Comparison of ENCODE assay signal across 1 cellular context in genomic region chr12:124917135-124917840, GRCh38.
A peak's percentile ranks its signal among the peaks of the same experiment; 100 is the strongest.
TF ChIP-seq lines count a peak whose summit lies in the region.

No MANE protein-coding gene starts in this region.

TF ChIP-seq in K562, 482 proteins besides CTCF, POLR2A, EP300 and RAD21 (continued from another document and continues in another):
- TF ChIP-seq NCOA1 (IDR thresholded peaks at IDR 0.05; ENCODE audit: low read depth) = peak; percentile 52; the same call in 1 of the 2 replicates
- no peak for TF ChIP-seq ZNF263 (CRISPR knock-in tag; IDR thresholded peaks at IDR 0.05; ENCODE audit: borderline replicate concordance)
- no peak for TF ChIP-seq EP400 (IDR thresholded peaks at IDR 0.05)
- peak; percentile 95 for TF ChIP-seq XRCC5 (IDR thresholded peaks at IDR 0.05; ENCODE audit: low read depth, low read length)
- TF ChIP-seq ZNF76 (CRISPR knock-in tag; IDR thresholded peaks at IDR 0.05; ENCODE audit: borderline replicate concordance) = no peak
- TF ChIP-seq NR0B1 (IDR thresholded peaks at IDR 0.05; ENCODE audit: partially characterized antibody) = no peak
- peak; percentile 25 to 62 for TF ChIP-seq AFF1 (IDR thresholded peaks at IDR 0.05; ENCODE audit: low read depth in 1 of 2, partially characterized antibody in 2 of 2)
- peak; percentile 87 for TF ChIP-seq JUNB (CRISPR knock-in tag; conservative IDR thresholded peaks at IDR 0.05)
- TF ChIP-seq ZEB2 (IDR thresholded peaks at IDR 0.05) = peak; percentile 22; the same call in 1 of the 2 replicates
- no peak for TF ChIP-seq ZNF41 (CRISPR knock-in tag; conservative IDR thresholded peaks at IDR 0.05)
- peak; percentile 92 for TF ChIP-seq FOXM1 (IDR thresholded peaks at IDR 0.05; ENCODE audit: low read depth)
- no peak for TF ChIP-seq FOXM1 (CRISPR knock-in tag; IDR thresholded peaks at IDR 0.05; ENCODE audit: low read depth)
- TF ChIP-seq CBX1 (IDR thresholded peaks at IDR 0.05; ENCODE audit: low read depth) = peak; percentile 45; the same call in 1 of the 2 replicates
- TF ChIP-seq MTF1 (CRISPR knock-in tag; IDR thresholded peaks at IDR 0.05; ENCODE audit: borderline replicate concordance) = no peak
- TF ChIP-seq DACH1 (IDR thresholded peaks at IDR 0.05; ENCODE audit: partially characterized antibody) = no peak
- no peak for TF ChIP-seq NR2C1 (IDR thresholded peaks at IDR 0.05)
- peak; percentile 88 for TF ChIP-seq NR2C1 (tag; IDR thresholded peaks at IDR 0.05)
- peak; percentile 77 for TF ChIP-seq MEF2A (IDR thresholded peaks at IDR 0.05; ENCODE audit: control insufficient read depth, low read depth, low read length)
- peak in 1 of 2 experiments; percentile 65; a peak in 2 of 4 replicates for TF ChIP-seq HDAC1 (IDR thresholded peaks at IDR 0.05)
- TF ChIP-seq MYNN (IDR thresholded peaks at IDR 0.05) = peak; percentile 77; the same call in 1 of the 2 replicates
- TF ChIP-seq MYNN (CRISPR knock-in tag; IDR thresholded peaks at IDR 0.05) = no peak
- peak; percentile 46; the same call in 1 of the 2 replicates for TF ChIP-seq HMGXB4 (CRISPR knock-in tag; IDR thresholded peaks at IDR 0.05)
- peak; percentile 92 for TF ChIP-seq ZSCAN29 (IDR thresholded peaks at IDR 0.05)
- TF ChIP-seq TAL1 (IDR thresholded peaks at IDR 0.05) = no peak
- no peak for TF ChIP-seq SMARCC2 (IDR thresholded peaks at IDR 0.05; ENCODE audit: low read depth)
- TF ChIP-seq TAF1 (IDR thresholded peaks at IDR 0.05; ENCODE audit: control insufficient read depth, extremely low read depth, insufficient read depth, low read length, severe bottlenecking) = peak; percentile 94
- TF ChIP-seq ZBTB2 (IDR thresholded peaks at IDR 0.05) = peak; percentile 67
- peak; percentile 98 for TF ChIP-seq PHF21A (IDR thresholded peaks at IDR 0.05; ENCODE audit: borderline replicate concordance, low read depth)
- TF ChIP-seq MIER1 (IDR thresholded peaks at IDR 0.05; ENCODE audit: low read depth) = 0 out of 2 replicates have a peak, but pooled peaks have one; percentile 10
- TF ChIP-seq ZNF584 (CRISPR knock-in tag; IDR thresholded peaks at IDR 0.05; ENCODE audit: low read depth) = 0 out of 2 replicates have a peak, but pooled peaks have one; percentile 66
- peak; percentile 75 for TF ChIP-seq ZNF766 (CRISPR knock-in tag; conservative IDR thresholded peaks at IDR 0.05)
- TF ChIP-seq KDM4B (IDR thresholded peaks at IDR 0.05; ENCODE audit: borderline replicate concordance in 2 of 2, low read depth in 1 of 2) = peak in 1 of 2 experiments; percentile 78; a peak in 1 of 4 replicates
- TF ChIP-seq CBFB (CRISPR knock-in tag; IDR thresholded peaks at IDR 0.05) = no peak
- TF ChIP-seq RREB1 (CRISPR knock-in tag; IDR thresholded peaks at IDR 0.05) = no peak
- TF ChIP-seq PHF20 (IDR thresholded peaks at IDR 0.05; ENCODE audit: partially characterized antibody) = peak; percentile 44
- TF ChIP-seq POLR3G (IDR thresholded peaks at IDR 0.05; ENCODE audit: extremely low read depth, insufficient read length, insufficient replicate concordance) = no peak
- peak; percentile 96 for TF ChIP-seq VEZF1 (CRISPR knock-in tag; IDR thresholded peaks at IDR 0.05)
- no peak for TF ChIP-seq ZBTB9 (CRISPR knock-in tag; IDR thresholded peaks at IDR 0.05)
- TF ChIP-seq ZNF217 (CRISPR knock-in tag; IDR thresholded peaks at IDR 0.05) = no peak
- peak; percentile 57; the same call in 1 of the 2 replicates for TF ChIP-seq NKRF (IDR thresholded peaks at IDR 0.05; ENCODE audit: borderline replicate concordance)
- peak in 2 of 3 experiments; percentile 78 to 79 for TF ChIP-seq YY1 (IDR thresholded peaks at IDR 0.05; ENCODE audit: borderline replicate concordance in 1 of 3, control insufficient read depth in 1 of 3, extremely low read depth in 1 of 3, insufficient read depth in 3 of 3, insufficient read length in 1 of 3, insufficient replicate concordance in 2 of 3, low read depth in 1 of 3, low read length in 2 of 3)
- TF ChIP-seq ETV1 (tag; conservative IDR thresholded peaks at IDR 0.05; ENCODE audit: low read depth) = peak; percentile 80
- TF ChIP-seq HDAC6 (IDR thresholded peaks at IDR 0.05; ENCODE audit: low read depth, low read length) = no peak
- TF ChIP-seq SRSF1 (IDR thresholded peaks at IDR 0.05; ENCODE audit: low read depth, low read length) = no peak
- peak in 1 of 2 experiments; percentile 54; a peak in 3 of 4 replicates for TF ChIP-seq TRIM24 (IDR thresholded peaks at IDR 0.05)
- TF ChIP-seq NFYB (IDR thresholded peaks at IDR 0.05; ENCODE audit: extremely low read depth, insufficient read length) = peak; percentile 81
- TF ChIP-seq CBFA2T3 (IDR thresholded peaks at IDR 0.05) = 0 out of 2 replicates have a peak, but pooled peaks have one; percentile 27
